ENCODE assay signal across 38 cellular contexts in genomic region chr12:113613414-113613813, GRCh38.
"Had no signal": no experiment of that assay in that cellular context is flagged by ENCODE, and none has a peak within 500 bp of the region (broad histone marks: within the 10 kb centered on the region; RNA-seq: fewer than 3 reads in every experiment).

No MANE protein-coding gene starts in this region.

- H3K36me3 ChIP-seq: adrenal gland, ascending aorta, brain microvascular endothelial cell, breast epithelium, cardiac muscle cell had no signal

- H3K27ac Mint-ChIP-seq: activated naive CD4-positive, alpha-beta T cell treated with anti-CD3 and anti-CD28 coated beads for 36 hours; activated naive CD4-positive, alpha-beta T cell treated with anti-CD3 and anti-CD28 coated beads, Interleukin-2, amount 10 ng/mL, durations not matched to agents 7 days and 5 days; activated naive CD4-positive, alpha-beta T cell treated with anti-CD3 and anti-CD28 coated beads, Interleukin-2, amount 50 U/mL, for 24 hours; activated naive CD4-positive, alpha-beta T cell treated with anti-CD3 and anti-CD28 coated beads, Interleukin-2, amount 50 U/mL, for 72 hours; activated naive CD8-positive, alpha-beta T cell; activated naive CD8-positive, alpha-beta T cell treated with anti-CD3 and anti-CD28 coated beads for 36 hours; activated naive CD8-positive, alpha-beta T cell treated with anti-CD3 and anti-CD28 coated beads, Interleukin-2, amount 10 ng/mL, durations not matched to agents 7 days and 5 days; activated naive CD8-positive, alpha-beta T cell treated with anti-CD3 and anti-CD28 coated beads, Interleukin-2, amount 50 U/mL, for 24 hours; activated T-cell treated with anti-CD3 and anti-CD28 coated beads, Interleukin-2, amount 50 U/mL, for 24 hours; activated T-cell treated with anti-CD3 and anti-CD28 coated beads, Interleukin-2, amount 50 U/mL, for 72 hours; activated T-helper 1 cell treated with anti-CD3 and anti-CD28 coated beads, Interleukin-12 subunit alpha, Interleukin-12 subunit beta, Interleukin-2, Interleukin-4 antibody, amounts not matched to agents 30 ng/mL and 10 ng/mL and 1 ng/mL, durations not matched to agents 14 hours and 24 hours and 36 hours; activated T-helper 17 cell treated with anti-CD3 and anti-CD28 coated beads, Interleukin-2, amount 50 U/mL, for 72 hours; activated T-helper 2 cell treated with anti-CD3 and anti-CD28 coated beads, Interferon-gamma antibody, Interleukin-2, Interleukin-4, amounts not matched to agents 10 μg/mL and 5 μg/mL and 100 μg/mL, durations not matched to agents 14 hours and 24 hours and 36 hours; brain had no signal

- H3K27ac ChIP-seq: adrenal gland, ascending aorta, body of pancreas, brain microvascular endothelial cell, breast epithelium, cardiac muscle cell had no signal

- H3K4me1 Mint-ChIP-seq: activated naive CD4-positive, alpha-beta T cell treated with anti-CD3 and anti-CD28 coated beads, Interleukin-2, amount 10 ng/mL, durations not matched to agents 7 days and 5 days; activated naive CD4-positive, alpha-beta T cell treated with anti-CD3 and anti-CD28 coated beads, Interleukin-2, amount 50 U/mL, for 24 hours; activated naive CD8-positive, alpha-beta T cell treated with anti-CD3 and anti-CD28 coated beads for 36 hours; activated naive CD8-positive, alpha-beta T cell treated with anti-CD3 and anti-CD28 coated beads, Interleukin-2, amount 10 ng/mL, durations not matched to agents 7 days and 5 days; activated naive CD8-positive, alpha-beta T cell treated with anti-CD3 and anti-CD28 coated beads, Interleukin-2, amount 50 U/mL, for 24 hours; activated T-helper 17 cell treated with anti-CD3 and anti-CD28 coated beads, Interleukin-2, amount 50 U/mL, for 72 hours; central memory CD8-positive, alpha-beta T cell had no signal

- H3K4me3 ChIP-seq: adrenal gland, ascending aorta, body of pancreas, breast epithelium, cardiac muscle cell had no signal

- FAIRE-seq: astrocyte, bronchial epithelial cell had no signal

- H3K9me3 ChIP-seq: adrenal gland, ascending aorta, body of pancreas had no signal

- H3K27me3 ChIP-seq: ascending aorta had no signal

- H3K36me3 Mint-ChIP-seq: activated naive CD4-positive, alpha-beta T cell treated with anti-CD3 and anti-CD28 coated beads, Interleukin-2, amount 10 ng/mL, durations not matched to agents 7 days and 5 days; activated naive CD4-positive, alpha-beta T cell treated with anti-CD3 and anti-CD28 coated beads, Interleukin-2, amount 50 U/mL, for 24 hours; activated naive CD8-positive, alpha-beta T cell; activated naive CD8-positive, alpha-beta T cell treated with anti-CD3 and anti-CD28 coated beads for 36 hours; activated naive CD8-positive, alpha-beta T cell treated with anti-CD3 and anti-CD28 coated beads, Interleukin-2, amount 10 ng/mL, durations not matched to agents 7 days and 5 days; brain had no signal

- ATAC-seq: activated naive CD4-positive, alpha-beta T cell treated with anti-CD3 and anti-CD28 coated beads, Interleukin-2, amount 50 U/mL, for 72 hours; activated naive CD8-positive, alpha-beta T cell treated with anti-CD3 and anti-CD28 coated beads, Interleukin-2, amount 50 U/mL, for 24 hours; activated T-cell treated with anti-CD3 and anti-CD28 coated beads, Interleukin-2, amount 50 U/mL, for 4 hours; activated T-cell treated with anti-CD3 and anti-CD28 coated beads, Interleukin-2, amount 50 U/mL, for 72 hours; activated T-helper 17 cell treated with anti-CD3 and anti-CD28 coated beads, Interleukin-2, amount 50 U/mL, for 72 hours; body of pancreas had no signal

- H3K9me3 Mint-ChIP-seq: activated naive CD4-positive, alpha-beta T cell treated with anti-CD3 and anti-CD28 coated beads for 36 hours; activated naive CD4-positive, alpha-beta T cell treated with anti-CD3 and anti-CD28 coated beads, Interleukin-2, amount 10 ng/mL, durations not matched to agents 7 days and 5 days; activated naive CD4-positive, alpha-beta T cell treated with anti-CD3 and anti-CD28 coated beads, Interleukin-2, amount 50 U/mL, for 72 hours; activated naive CD8-positive, alpha-beta T cell treated with anti-CD3 and anti-CD28 coated beads for 36 hours; activated naive CD8-positive, alpha-beta T cell treated with anti-CD3 and anti-CD28 coated beads, Interleukin-2, amount 50 U/mL, for 24 hours; activated T-cell treated with anti-CD3 and anti-CD28 coated beads, Interleukin-2, amount 50 U/mL, for 72 hours; activated T-helper 1 cell treated with anti-CD3 and anti-CD28 coated beads, Interleukin-12 subunit alpha, Interleukin-12 subunit beta, Interleukin-2, Interleukin-4 antibody, amounts not matched to agents 30 ng/mL and 10 ng/mL and 1 ng/mL, durations not matched to agents 14 hours and 24 hours and 36 hours; activated T-helper 17 cell treated with anti-CD3 and anti-CD28 coated beads, Interleukin-2, amount 50 U/mL, for 72 hours; activated T-helper 2 cell treated with anti-CD3 and anti-CD28 coated beads, Interferon-gamma antibody, Interleukin-2, Interleukin-4, amounts not matched to agents 10 μg/mL and 5 μg/mL and 100 μg/mL, durations not matched to agents 14 hours and 24 hours and 36 hours had no signal

- H3K4me3 Mint-ChIP-seq: activated naive CD4-positive, alpha-beta T cell treated with anti-CD3 and anti-CD28 coated beads for 36 hours; activated naive CD4-positive, alpha-beta T cell treated with anti-CD3 and anti-CD28 coated beads, Interleukin-2, amount 10 ng/mL, durations not matched to agents 7 days and 5 days; activated naive CD4-positive, alpha-beta T cell treated with anti-CD3 and anti-CD28 coated beads, Interleukin-2, amount 50 U/mL, for 24 hours; activated naive CD8-positive, alpha-beta T cell; activated naive CD8-positive, alpha-beta T cell treated with anti-CD3 and anti-CD28 coated beads for 36 hours; activated naive CD8-positive, alpha-beta T cell treated with anti-CD3 and anti-CD28 coated beads, Interleukin-2, amount 10 ng/mL, durations not matched to agents 7 days and 5 days; activated naive CD8-positive, alpha-beta T cell treated with anti-CD3 and anti-CD28 coated beads, Interleukin-2, amount 50 U/mL, for 24 hours; activated T-cell treated with anti-CD3 and anti-CD28 coated beads, Interleukin-2, amount 50 U/mL, for 24 hours; activated T-cell treated with anti-CD3 and anti-CD28 coated beads, Interleukin-2, amount 50 U/mL, for 4 hours; activated T-cell treated with anti-CD3 and anti-CD28 coated beads, Interleukin-2, amount 50 U/mL, for 72 hours; activated T-helper 1 cell treated with anti-CD3 and anti-CD28 coated beads, Interleukin-12 subunit alpha, Interleukin-12 subunit beta, Interleukin-2, Interleukin-4 antibody, amounts not matched to agents 30 ng/mL and 10 ng/mL and 1 ng/mL, durations not matched to agents 14 hours and 24 hours and 36 hours; activated T-helper 17 cell treated with anti-CD3 and anti-CD28 coated beads, Interleukin-2, amount 50 U/mL, for 72 hours; brain; central memory CD8-positive, alpha-beta T cell had no signal

- DNase-seq: activated effector memory CD4-positive, alpha-beta T cell treated with anti-CD3 and anti-CD28 coated beads, Interleukin-2, amount 50 U/mL, for 16 hours; activated effector memory CD4-positive, alpha-beta T cell treated with Interleukin-2 at 50 U/mL for 16 hours; activated gamma-delta T cell; activated gamma-delta T cell treated with Interleukin-2 at 50 U/mL for 16 hours; activated naive CD4-positive, alpha-beta T cell; activated naive CD4-positive, alpha-beta T cell treated with anti-CD3 and anti-CD28 coated beads for 36 hours; activated naive CD4-positive, alpha-beta T cell treated with anti-CD3 and anti-CD28 coated beads, Interleukin-2, amount 10 ng/mL, durations not matched to agents 7 days and 5 days; activated naive CD4-positive, alpha-beta T cell treated with anti-CD3 and anti-CD28 coated beads, Interleukin-2, amount 50 U/mL, for 16 hours; activated naive CD4-positive, alpha-beta T cell treated with Interleukin-2 at 50 U/mL for 16 hours; activated naive CD8-positive, alpha-beta T cell treated with anti-CD3 and anti-CD28 coated beads for 36 hours; activated naive CD8-positive, alpha-beta T cell treated with anti-CD3 and anti-CD28 coated beads, Interleukin-2, amount 10 ng/mL, durations not matched to agents 7 days and 5 days; activated naive CD8-positive, alpha-beta T cell treated with anti-CD3 and anti-CD28 coated beads, Interleukin-2, amount 50 U/mL, for 24 hours; activated T-cell treated with anti-CD3 and anti-CD28 coated beads, Interleukin-2, amount 50 U/mL, for 24 hours; activated T-cell treated with anti-CD3 and anti-CD28 coated beads, Interleukin-2, amount 50 U/mL, for 4 hours; activated T-cell treated with anti-CD3 and anti-CD28 coated beads, Interleukin-2, amount 50 U/mL, for 48 hours; activated T-cell treated with anti-CD3 and anti-CD28 coated beads, Interleukin-2, amount 50 U/mL, for 72 hours; adrenal gland; amniotic stem cell; anterior cingulate cortex; aorta; body of pancreas; brain microvascular endothelial cell; caudate nucleus; central memory CD4-positive, alpha-beta T cell; cerebellar nuclear complex had no signal

- H3K4me1 ChIP-seq: adrenal gland, ascending aorta, body of pancreas, breast epithelium had no signal
